Comparison of ENCODE assay signal across 8 cellular contexts in the genomic region with DNA sequence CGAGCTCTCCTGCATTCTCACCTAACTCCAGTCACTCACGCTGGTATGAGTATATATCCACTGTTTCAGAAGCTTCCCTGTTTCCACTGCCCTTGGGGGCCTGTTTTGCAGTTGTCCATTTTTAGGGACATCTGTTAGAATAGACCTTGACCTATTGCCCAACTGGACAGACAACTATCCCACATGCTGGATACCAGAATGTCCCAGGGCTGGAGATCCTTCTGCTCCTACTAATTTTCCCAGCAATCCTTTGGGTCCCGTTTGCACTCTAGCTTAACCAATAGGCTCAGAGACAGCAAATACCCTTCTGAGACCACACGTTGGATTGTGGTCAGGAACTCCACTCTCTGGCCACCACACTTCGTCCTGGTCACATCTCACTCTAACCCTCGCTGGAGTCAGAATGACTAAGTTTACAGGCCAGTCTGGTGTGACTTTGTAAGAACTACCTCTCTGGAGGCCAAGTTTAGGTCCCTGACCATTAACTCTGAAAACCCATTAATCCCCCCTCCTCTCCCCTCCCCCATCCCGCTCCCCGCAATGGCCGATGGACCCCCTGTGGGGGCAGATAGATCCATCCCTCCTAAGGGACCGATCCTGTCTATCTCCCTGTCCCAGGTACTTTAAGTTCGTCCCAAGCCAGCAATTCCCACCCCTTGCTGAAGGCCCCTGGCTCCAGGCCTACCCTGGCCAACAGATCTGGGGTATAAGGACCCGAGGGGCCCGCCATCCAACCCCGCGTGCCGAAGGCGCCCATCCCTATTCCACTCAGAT. TPM values are rescaled to one million over a fixed set of nuclear protein-coding genes. Genes with fewer than 3 reads are reported as not detected.
DNase-seq lines count a peak whose midpoint lies in the region; ATAC-seq, FAIRE-seq and TF ChIP-seq lines count a peak whose summit lies in the region.

No MANE protein-coding gene starts in this region.

- DNase-seq in A673 (ENCODE audit: low spot score) = no peak
- DNase-seq in GM12892 (ENCODE audit: insufficient read length) = no peak
- no peak for DNase-seq in activated CD4-positive, alpha-beta memory T cell treated with anti-CD3 and anti-CD28 coated beads for 36 hours
- DNase-seq in psoas muscle = no peak
- no peak for DNase-seq in SKM-1 treated with dmso at 0.1 percent for 144 hours (lab: John Stamatoyannopoulos, UW; ENCODE audit: unreplicated experiment)
- no peak for DNase-seq in iPS-NIHi7 (ENCODE audit: extremely low spot score)

- no peak for FAIRE-seq in GM12892 (lab: Jason Lieb, UNC)

- H3K9me3 ChIP-seq in A673 (ENCODE audit: low read depth, low read length, poor library complexity, severe bottlenecking) = no peaks in the 10 kb centered on the region
- H3K9me3 ChIP-seq in gastroesophageal sphincter = no peaks in the 10 kb centered on the region
- no peaks in the 10 kb centered on the region for H3K9me3 ChIP-seq in psoas muscle

- H3K4me1 ChIP-seq in A673 (ENCODE audit: insufficient read depth, low read length, poor library complexity, severe bottlenecking) = peaks cover 11% of the 10 kb centered on the region
- peaks cover 0 to 34% (median 17%) of the 10 kb centered on the region in 3 donors for H3K4me1 ChIP-seq in gastroesophageal sphincter
- H3K4me1 ChIP-seq in psoas muscle = peaks cover 12% of the 10 kb centered on the region

- no peak for TF ChIP-seq CTCF in A673 (conservative IDR thresholded peaks at IDR 0.05; ENCODE audit: low read depth, low read length)
- TF ChIP-seq CTCF in gastroesophageal sphincter (IDR thresholded peaks at IDR 0.05) = no peak
- TF ChIP-seq CTCF in psoas muscle (IDR thresholded peaks at IDR 0.05) = no peak

- intact Hi-C loops in A673 (cut with micrococcal nuclease; ENCODE audit: unreplicated experiment) (no loop called here), psoas muscle (cut with DNase I) (no loop called here)
- intact Hi-C loops in activated CD4-positive, alpha-beta memory T cell treated with anti-CD3 and anti-CD28 coated beads for 36 hours (cut with micrococcal nuclease) = loop anchor here (2.0 kb wide), 1 partner anchor 65 kb away; the partner anchor contains the start of gene COPG1

- H3K27ac ChIP-seq in A673 (ENCODE audit: low read depth, low read length, poor library complexity, severe bottlenecking) (peak overlapping the region; percentile 40), gastroesophageal sphincter (peak overlapping the region; percentile 58 to 97 (median 92)), psoas muscle (peak overlapping the region; percentile 89)

- H3K4me3 Mint-ChIP-seq in activated CD4-positive, alpha-beta memory T cell treated with anti-CD3 and anti-CD28 coated beads for 36 hours = peak overlapping the region; percentile 93

- CTCF ChIA-PET in A673 (lab: Charles Lee) = no interaction called here
- CTCF ChIA-PET in activated CD4-positive, alpha-beta memory T cell treated with anti-CD3 and anti-CD28 coated beads for 36 hours (lab: Charles Lee) = interaction anchor here (1.6 kb wide), 1 partner anchor 10 kb away, joined by 3 read pairs; no protein-coding TSS in a partner anchor

- peak; percentile 6 for ATAC-seq in gastroesophageal sphincter
- ATAC-seq in psoas muscle = peak; percentile 7 to 15 (median 10)
- ATAC-seq in GM18868 (IDR thresholded peaks at IDR 0.05; ENCODE audit: unreplicated experiment) = no peak

- H3K27ac Mint-ChIP-seq in activated CD4-positive, alpha-beta memory T cell treated with anti-CD3 and anti-CD28 coated beads for 36 hours = peak overlapping the region; percentile 64

- H3K36me3 ChIP-seq in A673 (ENCODE audit: insufficient read depth, low read length, poor library complexity, severe bottlenecking) = no peaks in the 10 kb centered on the region
- H3K36me3 ChIP-seq in gastroesophageal sphincter = peaks cover 0 to 4% of the 10 kb centered on the region in 2 donors
- no peaks in the 10 kb centered on the region for H3K36me3 ChIP-seq in psoas muscle (ENCODE audit: insufficient read depth in 1 of 2, low read depth in 1 of 2)

- TF ChIP-seq POLR2A in GM12892 (IDR thresholded peaks at IDR 0.05; ENCODE audit: low read depth, low read length) (peak; percentile 8), gastroesophageal sphincter (IDR thresholded peaks at IDR 0.05) (no peak)

- BruUV-seq in A673 (replicated peaks; lab: Mats Ljungman, UMichigan) = no TSS peak

- no peaks in the 10 kb centered on the region for H3K27me3 Mint-ChIP-seq in activated CD4-positive, alpha-beta memory T cell treated with anti-CD3 and anti-CD28 coated beads for 36 hours

- no peaks in the 10 kb centered on the region for H3K9me3 Mint-ChIP-seq in activated CD4-positive, alpha-beta memory T cell treated with anti-CD3 and anti-CD28 coated beads for 36 hours

- H3K36me3 Mint-ChIP-seq in activated CD4-positive, alpha-beta memory T cell treated with anti-CD3 and anti-CD28 coated beads for 36 hours = peaks cover 8% of the 10 kb centered on the region

- peaks cover 26% of the 10 kb centered on the region for H3K4me1 Mint-ChIP-seq in activated CD4-positive, alpha-beta memory T cell treated with anti-CD3 and anti-CD28 coated beads for 36 hours (ENCODE audit: low read depth)

- POLR2A ChIA-PET in A673 (lab: Charles Lee; ENCODE audit: low non-redundant PET) = interaction anchor here (0.7 kb wide), 1 partner anchor 53 kb away, joined by 3 read pairs; no protein-coding TSS in a partner anchor
- POLR2A ChIA-PET in activated CD4-positive, alpha-beta memory T cell treated with anti-CD3 and anti-CD28 coated beads for 36 hours (lab: Charles Lee) = interaction anchor here (1.6 to 3.9 kb wide), 6 partner anchors 30 to 288 kb away, joined by 3 to 26 read pairs (median 12); partner anchors contain the start of genes COPG1 and HMCES

- no peaks in the 10 kb centered on the region for H3K27me3 ChIP-seq in A673 (replicated peaks; ENCODE audit: insufficient read depth, low read depth, low read length, poor library complexity)
- no peaks in the 10 kb centered on the region for H3K27me3 ChIP-seq in gastroesophageal sphincter
- H3K27me3 ChIP-seq in psoas muscle (ENCODE audit: insufficient read depth in 3 of 3, low read length in 2 of 3) = no peaks in the 10 kb centered on the region

- H3K4me3 ChIP-seq in A673 (ENCODE audit: low read depth, low read length, poor library complexity, severe bottlenecking) (peak overlapping the region; percentile 98), gastroesophageal sphincter (peak overlapping the region; percentile 77 to 99), psoas muscle (peak overlapping the region; percentile 97)

- TF ChIP-seq EP300 in gastroesophageal sphincter (IDR thresholded peaks at IDR 0.05) = no peak

- WGBS in gastroesophageal sphincter (ENCODE audit: low coverage in 1 of 2), 2 donors = 38 to 40% methylated on average over 3 to 6 of the region's 17 CpGs
- WGBS in psoas muscle, 3 donors = 10 to 16% (median 12%) methylated on average over 17 of the region's 17 CpGs

RNA-seq across cellular contexts. Expression of gene HMCES, which starts 35.5 kb away (rescaled TPM):
- total RNA-seq in A673 (2021) (46.3 and 52.2 TPM in 2 replicates), gastroesophageal sphincter (10 to 100 TPM; 25.3 to 35.7 (median 30.2) TPM), psoas muscle (10 to 100 TPM; 33.9 to 37.4 (median 37.0) TPM)
- 22.5 TPM for polyA plus RNA-seq in GM12892 (2012; ENCODE audit: missing spikeins)
- total RNA-seq in activated CD4-positive, alpha-beta memory T cell treated with anti-CD3 and anti-CD28 coated beads for 36 hours = 10 to 100 TPM; 58.4 to 61.5 TPM
- polyA plus RNA-seq in psoas muscle = 10 to 100 TPM; 32.6 to 35.7 (median 34.5) TPM

Comparison
In these comparisons a context has a peak if more than half of its experiments do, and no peak if none do; other contexts are left out.
1. H3K27ac ChIP-seq: peak in every context shown above with its lines; median percentile 92 in gastroesophageal sphincter; 89 in psoas muscle; 40 in A673.